In the genomic region with DNA sequence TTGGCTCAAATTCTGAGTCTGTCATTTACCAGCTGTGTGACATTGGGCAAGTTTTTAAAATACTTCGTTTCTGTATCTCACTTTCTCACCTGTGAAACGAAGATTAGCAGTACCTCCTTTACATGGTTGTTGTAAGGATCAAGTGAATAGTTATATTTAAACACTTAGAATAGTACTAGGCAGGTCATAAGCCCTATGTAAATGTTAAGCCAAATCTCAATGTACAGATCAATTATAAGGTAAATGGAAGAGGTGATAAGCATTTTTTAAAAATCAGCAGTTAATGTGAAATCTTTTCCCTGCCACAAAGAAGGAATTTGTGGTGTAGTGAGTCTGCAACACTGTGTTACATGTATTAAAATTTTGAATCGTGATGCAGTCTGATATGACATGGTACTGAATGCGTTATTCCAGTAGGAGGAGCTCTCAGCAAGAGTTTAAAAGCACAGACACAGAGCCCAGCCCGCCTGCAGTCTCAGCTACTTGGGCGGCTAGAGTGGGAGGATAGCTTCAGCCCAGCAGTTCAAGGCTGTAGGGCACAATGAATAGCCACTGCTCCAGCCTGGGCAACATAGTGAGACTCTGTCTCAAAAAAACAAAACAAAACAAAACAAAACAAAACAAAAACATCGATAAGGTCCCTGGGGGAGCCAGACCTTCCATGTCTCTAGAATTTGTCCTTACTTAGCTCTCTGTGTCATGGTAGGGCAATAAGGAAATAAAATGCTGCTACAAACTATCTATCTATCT, we compare ENCODE assay signal across 1 cellular context.
TF ChIP-seq lines count a peak whose summit lies in the region.

No MANE protein-coding gene starts in this region.

TF ChIP-seq in K562, 482 proteins besides CTCF, POLR2A, EP300 and RAD21 (continued from another document and continues in another):
- TF ChIP-seq, protein P1, sequence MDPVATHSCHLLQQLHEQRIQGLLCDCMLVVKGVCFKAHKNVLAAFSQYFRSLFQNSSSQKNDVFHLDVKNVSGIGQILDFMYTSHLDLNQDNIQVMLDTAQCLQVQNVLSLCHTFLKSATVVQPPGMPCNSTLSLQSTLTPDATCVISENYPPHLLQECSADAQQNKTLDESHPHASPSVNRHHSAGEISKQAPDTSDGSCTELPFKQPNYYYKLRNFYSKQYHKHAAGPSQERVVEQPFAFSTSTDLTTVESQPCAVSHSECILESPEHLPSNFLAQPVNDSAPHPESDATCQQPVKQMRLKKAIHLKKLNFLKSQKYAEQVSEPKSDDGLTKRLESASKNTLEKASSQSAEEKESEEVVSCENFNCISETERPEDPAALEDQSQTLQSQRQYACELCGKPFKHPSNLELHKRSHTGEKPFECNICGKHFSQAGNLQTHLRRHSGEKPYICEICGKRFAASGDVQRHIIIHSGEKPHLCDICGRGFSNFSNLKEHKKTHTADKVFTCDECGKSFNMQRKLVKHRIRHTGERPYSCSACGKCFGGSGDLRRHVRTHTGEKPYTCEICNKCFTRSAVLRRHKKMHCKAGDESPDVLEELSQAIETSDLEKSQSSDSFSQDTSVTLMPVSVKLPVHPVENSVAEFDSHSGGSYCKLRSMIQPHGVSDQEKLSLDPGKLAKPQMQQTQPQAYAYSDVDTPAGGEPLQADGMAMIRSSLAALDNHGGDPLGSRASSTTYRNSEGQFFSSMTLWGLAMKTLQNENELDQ (CRISPR knock-in tag; IDR thresholded peaks at IDR 0.05; ENCODE audit: borderline replicate concordance) = no peak
- TF ChIP-seq SP1 (CRISPR knock-in tag; IDR thresholded peaks at IDR 0.05) = no peak
- no peak for TF ChIP-seq ZZZ3 (IDR thresholded peaks at IDR 0.05)
- TF ChIP-seq NFIX (CRISPR knock-in tag; IDR thresholded peaks at IDR 0.05; ENCODE audit: low read depth) = no peak
- no peak for TF ChIP-seq E2F3 (CRISPR knock-in tag; IDR thresholded peaks at IDR 0.05)
- TF ChIP-seq FOSL1 (tag; conservative IDR thresholded peaks at IDR 0.05) = 0 out of 2 replicates have a peak, but pooled peaks have one; percentile 18
- TF ChIP-seq YY1 (IDR thresholded peaks at IDR 0.05; ENCODE audit: borderline replicate concordance in 1 of 3, control insufficient read depth in 1 of 3, extremely low read depth in 1 of 3, insufficient read depth in 3 of 3, insufficient read length in 1 of 3, insufficient replicate concordance in 2 of 3, low read depth in 1 of 3, low read length in 2 of 3) = no peak
- 0 out of 2 replicates have a peak, but pooled peaks have one; percentile 12 for TF ChIP-seq CXXC5 (CRISPR knock-in tag; IDR thresholded peaks at IDR 0.05)
- no peak for TF ChIP-seq RBFOX2 (IDR thresholded peaks at IDR 0.05; ENCODE audit: low read depth, low read length)
- TF ChIP-seq ERF (CRISPR knock-in tag; IDR thresholded peaks at IDR 0.05) = peak; percentile 44; the same call in 1 of the 2 replicates
- TF ChIP-seq CREB1 (IDR thresholded peaks at IDR 0.05) = no peak
- TF ChIP-seq CREB1 (CRISPR knock-in tag; IDR thresholded peaks at IDR 0.05) = no peak
- TF ChIP-seq TEAD1 (CRISPR knock-in tag; IDR thresholded peaks at IDR 0.05) = peak in 1 of 2 experiments; percentile 52; a peak in 1 of 4 replicates
- TF ChIP-seq, protein P2, sequence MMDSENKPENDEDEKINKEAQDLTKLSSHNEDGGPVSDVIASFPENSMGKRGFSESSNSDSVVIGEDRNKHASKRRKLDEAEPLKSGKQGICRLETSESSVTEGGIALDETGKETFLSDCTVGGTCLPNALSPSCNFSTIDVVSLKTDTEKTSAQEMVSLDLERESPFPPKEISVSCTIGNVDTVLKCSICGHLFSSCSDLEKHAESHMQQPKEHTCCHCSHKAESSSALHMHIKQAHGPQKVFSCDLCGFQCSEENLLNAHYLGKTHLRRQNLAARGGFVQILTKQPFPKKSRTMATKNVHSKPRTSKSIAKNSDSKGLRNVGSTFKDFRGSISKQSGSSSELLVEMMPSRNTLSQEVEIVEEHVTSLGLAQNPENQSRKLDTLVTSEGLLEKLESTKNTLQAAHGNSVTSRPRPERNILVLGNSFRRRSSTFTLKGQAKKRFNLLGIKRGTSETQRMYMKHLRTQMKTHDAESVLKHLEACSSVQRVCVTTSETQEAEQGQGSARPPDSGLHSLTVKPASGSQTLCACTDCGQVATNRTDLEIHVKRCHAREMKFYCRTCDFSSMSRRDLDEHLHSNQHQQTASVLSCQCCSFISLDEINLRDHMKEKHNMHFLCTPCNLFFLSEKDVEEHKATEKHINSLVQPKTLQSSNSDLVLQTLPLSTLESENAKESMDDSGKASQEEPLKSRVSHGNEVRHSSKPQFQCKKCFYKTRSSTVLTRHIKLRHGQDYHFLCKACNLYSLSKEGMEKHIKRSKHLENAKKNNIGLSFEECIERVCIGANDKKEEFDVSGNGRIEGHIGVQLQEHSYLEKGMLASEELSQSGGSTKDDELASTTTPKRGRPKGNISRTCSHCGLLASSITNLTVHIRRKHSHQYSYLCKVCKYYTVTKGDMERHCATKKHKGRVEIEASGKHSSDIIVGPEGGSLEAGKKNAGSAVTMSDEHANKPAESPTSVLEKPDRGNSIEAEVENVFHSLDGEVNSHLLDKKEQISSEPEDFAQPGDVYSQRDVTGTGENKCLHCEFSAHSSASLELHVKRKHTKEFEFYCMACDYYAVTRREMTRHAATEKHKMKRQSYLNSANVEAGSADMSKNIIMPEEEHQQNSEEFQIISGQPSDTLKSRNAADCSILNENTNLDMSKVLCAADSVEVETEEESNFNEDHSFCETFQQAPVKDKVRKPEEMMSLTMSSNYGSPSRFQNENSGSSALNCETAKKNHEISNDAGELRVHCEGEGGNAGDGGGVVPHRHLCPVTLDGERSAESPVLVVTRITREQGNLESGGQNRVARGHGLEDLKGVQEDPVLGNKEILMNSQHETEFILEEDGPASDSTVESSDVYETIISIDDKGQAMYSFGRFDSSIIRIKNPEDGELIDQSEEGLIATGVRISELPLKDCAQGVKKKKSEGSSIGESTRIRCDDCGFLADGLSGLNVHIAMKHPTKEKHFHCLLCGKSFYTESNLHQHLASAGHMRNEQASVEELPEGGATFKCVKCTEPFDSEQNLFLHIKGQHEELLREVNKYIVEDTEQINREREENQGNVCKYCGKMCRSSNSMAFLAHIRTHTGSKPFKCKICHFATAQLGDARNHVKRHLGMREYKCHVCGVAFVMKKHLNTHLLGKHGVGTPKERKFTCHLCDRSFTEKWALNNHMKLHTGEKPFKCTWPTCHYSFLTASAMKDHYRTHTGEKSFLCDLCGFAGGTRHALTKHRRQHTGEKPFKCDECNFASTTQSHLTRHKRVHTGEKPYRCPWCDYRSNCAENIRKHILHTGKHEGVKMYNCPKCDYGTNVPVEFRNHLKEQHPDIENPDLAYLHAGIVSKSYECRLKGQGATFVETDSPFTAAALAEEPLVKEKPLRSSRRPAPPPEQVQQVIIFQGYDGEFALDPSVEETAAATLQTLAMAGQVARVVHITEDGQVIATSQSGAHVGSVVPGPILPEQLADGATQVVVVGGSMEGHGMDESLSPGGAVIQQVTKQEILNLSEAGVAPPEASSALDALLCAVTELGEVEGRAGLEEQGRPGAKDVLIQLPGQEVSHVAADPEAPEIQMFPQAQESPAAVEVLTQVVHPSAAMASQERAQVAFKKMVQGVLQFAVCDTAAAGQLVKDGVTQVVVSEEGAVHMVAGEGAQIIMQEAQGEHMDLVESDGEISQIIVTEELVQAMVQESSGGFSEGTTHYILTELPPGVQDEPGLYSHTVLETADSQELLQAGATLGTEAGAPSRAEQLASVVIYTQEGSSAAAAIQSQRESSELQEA (IDR thresholded peaks at IDR 0.05; ENCODE audit: low read depth) = no peak
- TF ChIP-seq DMBX1 (CRISPR knock-in tag; IDR thresholded peaks at IDR 0.05; ENCODE audit: borderline replicate concordance) = no peak
- no peak for TF ChIP-seq ZNF444 (CRISPR knock-in tag; IDR thresholded peaks at IDR 0.05)
- TF ChIP-seq, protein P3, sequence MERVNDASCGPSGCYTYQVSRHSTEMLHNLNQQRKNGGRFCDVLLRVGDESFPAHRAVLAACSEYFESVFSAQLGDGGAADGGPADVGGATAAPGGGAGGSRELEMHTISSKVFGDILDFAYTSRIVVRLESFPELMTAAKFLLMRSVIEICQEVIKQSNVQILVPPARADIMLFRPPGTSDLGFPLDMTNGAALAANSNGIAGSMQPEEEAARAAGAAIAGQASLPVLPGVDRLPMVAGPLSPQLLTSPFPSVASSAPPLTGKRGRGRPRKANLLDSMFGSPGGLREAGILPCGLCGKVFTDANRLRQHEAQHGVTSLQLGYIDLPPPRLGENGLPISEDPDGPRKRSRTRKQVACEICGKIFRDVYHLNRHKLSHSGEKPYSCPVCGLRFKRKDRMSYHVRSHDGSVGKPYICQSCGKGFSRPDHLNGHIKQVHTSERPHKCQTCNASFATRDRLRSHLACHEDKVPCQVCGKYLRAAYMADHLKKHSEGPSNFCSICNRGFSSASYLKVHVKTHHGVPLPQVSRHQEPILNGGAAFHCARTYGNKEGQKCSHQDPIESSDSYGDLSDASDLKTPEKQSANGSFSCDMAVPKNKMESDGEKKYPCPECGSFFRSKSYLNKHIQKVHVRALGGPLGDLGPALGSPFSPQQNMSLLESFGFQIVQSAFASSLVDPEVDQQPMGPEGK (CRISPR knock-in tag; IDR thresholded peaks at IDR 0.05; ENCODE audit: borderline replicate concordance) = no peak
- TF ChIP-seq KDM2B (CRISPR knock-in tag; IDR thresholded peaks at IDR 0.05) = no peak
- TF ChIP-seq OTX1 (CRISPR knock-in tag; IDR thresholded peaks at IDR 0.05) = peak; percentile 70; the same call in 1 of the 2 replicates
- TF ChIP-seq, protein P4, sequence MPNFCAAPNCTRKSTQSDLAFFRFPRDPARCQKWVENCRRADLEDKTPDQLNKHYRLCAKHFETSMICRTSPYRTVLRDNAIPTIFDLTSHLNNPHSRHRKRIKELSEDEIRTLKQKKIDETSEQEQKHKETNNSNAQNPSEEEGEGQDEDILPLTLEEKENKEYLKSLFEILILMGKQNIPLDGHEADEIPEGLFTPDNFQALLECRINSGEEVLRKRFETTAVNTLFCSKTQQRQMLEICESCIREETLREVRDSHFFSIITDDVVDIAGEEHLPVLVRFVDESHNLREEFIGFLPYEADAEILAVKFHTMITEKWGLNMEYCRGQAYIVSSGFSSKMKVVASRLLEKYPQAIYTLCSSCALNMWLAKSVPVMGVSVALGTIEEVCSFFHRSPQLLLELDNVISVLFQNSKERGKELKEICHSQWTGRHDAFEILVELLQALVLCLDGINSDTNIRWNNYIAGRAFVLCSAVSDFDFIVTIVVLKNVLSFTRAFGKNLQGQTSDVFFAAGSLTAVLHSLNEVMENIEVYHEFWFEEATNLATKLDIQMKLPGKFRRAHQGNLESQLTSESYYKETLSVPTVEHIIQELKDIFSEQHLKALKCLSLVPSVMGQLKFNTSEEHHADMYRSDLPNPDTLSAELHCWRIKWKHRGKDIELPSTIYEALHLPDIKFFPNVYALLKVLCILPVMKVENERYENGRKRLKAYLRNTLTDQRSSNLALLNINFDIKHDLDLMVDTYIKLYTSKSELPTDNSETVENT (CRISPR knock-in tag; IDR thresholded peaks at IDR 0.05) = no peak
- no peak for TF ChIP-seq ZNF184 (CRISPR knock-in tag; IDR thresholded peaks at IDR 0.05)
- TF ChIP-seq ARID2 (IDR thresholded peaks at IDR 0.05) = no peak
- no peak for TF ChIP-seq EP400 (IDR thresholded peaks at IDR 0.05)
- TF ChIP-seq ZSCAN29 (IDR thresholded peaks at IDR 0.05) = no peak
- no peak for TF ChIP-seq TAF7 (tag; IDR thresholded peaks at IDR 0.05)
- TF ChIP-seq CBX2 (IDR thresholded peaks at IDR 0.05; ENCODE audit: insufficient read depth, low read length, poor library complexity, severe bottlenecking) = no peak
- no peak for TF ChIP-seq SIX5 (IDR thresholded peaks at IDR 0.05; ENCODE audit: borderline replicate concordance in 1 of 2, insufficient read depth in 1 of 2, low read depth in 1 of 2, low read length in 2 of 2)
- TF ChIP-seq TRIM24 (IDR thresholded peaks at IDR 0.05) = no peak
- no peak for TF ChIP-seq NR2F6 (CRISPR knock-in tag; IDR thresholded peaks at IDR 0.05)
- TF ChIP-seq SMC3 (conservative IDR thresholded peaks at IDR 0.05; ENCODE audit: insufficient read depth, low read depth, low read length) = peak; percentile 79
- TF ChIP-seq ARNT (IDR thresholded peaks at IDR 0.05) = no peak
- TF ChIP-seq, protein P5, sequence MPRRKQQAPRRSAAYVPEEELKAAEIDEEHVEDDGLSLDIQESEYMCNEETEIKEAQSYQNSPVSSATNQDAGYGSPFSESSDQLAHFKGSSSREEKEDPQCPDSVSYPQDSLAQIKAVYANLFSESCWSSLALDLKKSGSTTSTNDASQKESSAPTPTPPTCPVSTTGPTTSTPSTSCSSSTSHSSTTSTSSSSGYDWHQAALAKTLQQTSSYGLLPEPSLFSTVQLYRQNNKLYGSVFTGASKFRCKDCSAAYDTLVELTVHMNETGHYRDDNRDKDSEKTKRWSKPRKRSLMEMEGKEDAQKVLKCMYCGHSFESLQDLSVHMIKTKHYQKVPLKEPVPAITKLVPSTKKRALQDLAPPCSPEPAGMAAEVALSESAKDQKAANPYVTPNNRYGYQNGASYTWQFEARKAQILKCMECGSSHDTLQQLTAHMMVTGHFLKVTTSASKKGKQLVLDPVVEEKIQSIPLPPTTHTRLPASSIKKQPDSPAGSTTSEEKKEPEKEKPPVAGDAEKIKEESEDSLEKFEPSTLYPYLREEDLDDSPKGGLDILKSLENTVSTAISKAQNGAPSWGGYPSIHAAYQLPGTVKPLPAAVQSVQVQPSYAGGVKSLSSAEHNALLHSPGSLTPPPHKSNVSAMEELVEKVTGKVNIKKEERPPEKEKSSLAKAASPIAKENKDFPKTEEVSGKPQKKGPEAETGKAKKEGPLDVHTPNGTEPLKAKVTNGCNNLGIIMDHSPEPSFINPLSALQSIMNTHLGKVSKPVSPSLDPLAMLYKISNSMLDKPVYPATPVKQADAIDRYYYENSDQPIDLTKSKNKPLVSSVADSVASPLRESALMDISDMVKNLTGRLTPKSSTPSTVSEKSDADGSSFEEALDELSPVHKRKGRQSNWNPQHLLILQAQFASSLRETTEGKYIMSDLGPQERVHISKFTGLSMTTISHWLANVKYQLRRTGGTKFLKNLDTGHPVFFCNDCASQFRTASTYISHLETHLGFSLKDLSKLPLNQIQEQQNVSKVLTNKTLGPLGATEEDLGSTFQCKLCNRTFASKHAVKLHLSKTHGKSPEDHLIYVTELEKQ (CRISPR knock-in tag; IDR thresholded peaks at IDR 0.05) = no peak
- no peak for TF ChIP-seq SNRNP70 (optimal IDR thresholded peaks at IDR 0.05; ENCODE audit: low read depth, low read length)
- TF ChIP-seq ZNF436 (CRISPR knock-in tag; IDR thresholded peaks at IDR 0.05) = no peak
- no peak for TF ChIP-seq ETV1 (tag; conservative IDR thresholded peaks at IDR 0.05; ENCODE audit: low read depth)
- no peak for TF ChIP-seq C11orf30 (IDR thresholded peaks at IDR 0.05; ENCODE audit: low read depth)
- TF ChIP-seq MAFG (tag; conservative IDR thresholded peaks at IDR 0.05) = 0 out of 2 replicates have a peak, but pooled peaks have one; percentile 17
- TF ChIP-seq, protein P6, sequence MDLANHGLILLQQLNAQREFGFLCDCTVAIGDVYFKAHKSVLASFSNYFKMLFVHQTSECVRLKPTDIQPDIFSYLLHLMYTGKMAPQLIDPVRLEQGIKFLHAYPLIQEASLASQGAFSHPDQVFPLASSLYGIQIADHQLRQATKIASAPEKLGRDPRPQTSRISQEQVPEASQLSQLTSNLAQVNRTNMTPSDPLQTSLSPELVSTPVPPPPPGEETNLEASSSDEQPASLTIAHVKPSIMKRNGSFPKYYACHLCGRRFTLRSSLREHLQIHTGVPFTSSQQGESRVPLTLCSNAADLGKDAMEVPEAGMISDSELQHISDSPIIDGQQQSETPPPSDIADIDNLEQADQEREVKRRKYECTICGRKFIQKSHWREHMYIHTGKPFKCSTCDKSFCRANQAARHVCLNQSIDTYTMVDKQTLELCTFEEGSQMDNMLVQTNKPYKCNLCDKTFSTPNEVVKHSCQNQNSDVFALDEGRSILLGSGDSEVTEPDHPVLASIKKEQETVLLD (IDR thresholded peaks at IDR 0.05) = 0 out of 2 replicates have a peak, but pooled peaks have one; percentile 20
- no peak for TF ChIP-seq NONO (IDR thresholded peaks at IDR 0.05; ENCODE audit: low read depth in 2 of 2, low read length in 1 of 2)
- TF ChIP-seq PURB (CRISPR knock-in tag; IDR thresholded peaks at IDR 0.05; ENCODE audit: low read depth) = no peak
- no peak for TF ChIP-seq MEIS2 (IDR thresholded peaks at IDR 0.05; ENCODE audit: partially characterized antibody)
- no peak for TF ChIP-seq FOXA3 (CRISPR knock-in tag; conservative IDR thresholded peaks at IDR 0.05 in 1 of 2, IDR thresholded peaks at IDR 0.05 in 1 of 2)
